Comparison of ENCODE assay signal across 16 cellular contexts in genomic region chr1:109527098-109527811, GRCh38. TPM values are rescaled to one million over a fixed set of nuclear protein-coding genes. Genes with fewer than 3 reads are reported as not detected.
DNase-seq lines count a peak whose midpoint lies in the region; ATAC-seq and TF ChIP-seq lines count a peak whose summit lies in the region.
"Had no signal": no experiment of that assay in that cellular context is flagged by ENCODE, and none has a peak within 500 bp of the region (broad histone marks: within the 10 kb centered on the region; RNA-seq: fewer than 3 reads in every experiment).

No MANE protein-coding gene starts in this region.

- no peaks in the 10 kb centered on the region for H3K9me3 Mint-ChIP-seq in neural progenitor cell
- H3K9me3 Mint-ChIP-seq: activated CD4-positive, alpha-beta memory T cell treated with anti-CD3 and anti-CD28 coated beads, Interleukin-2, amount 10 ng/mL, durations not matched to agents 7 days and 5 days had no signal

- H3K27me3 ChIP-seq in neural progenitor cell, result peaks cover 4% of the 10 kb centered on the region
- no peaks in the 10 kb centered on the region for H3K27me3 ChIP-seq in heart left ventricle
- H3K27me3 ChIP-seq: body of pancreas, right atrium auricular region had no signal

- ATAC-seq in GM18511 (IDR thresholded peaks at IDR 0.05; ENCODE audit: unreplicated experiment) (peak; percentile 69), GM21515 (IDR thresholded peaks at IDR 0.05; ENCODE audit: unreplicated experiment) (peak; percentile 62), HG03095 (IDR thresholded peaks at IDR 0.05; ENCODE audit: unreplicated experiment) (peak; percentile 76), heart left ventricle (no peak)
- ATAC-seq: body of pancreas; naive thymus-derived CD4-positive, alpha-beta T cell had no signal

- TF ChIP-seq CTCF in neural progenitor cell (IDR thresholded peaks at IDR 0.05) (no peak), heart left ventricle (IDR thresholded peaks at IDR 0.05) (no peak)

- H3F3A ChIP-seq in neural progenitor cell (ENCODE audit: low read depth), result peaks cover 5% of the 10 kb centered on the region

- H4K20me1 ChIP-seq in neural progenitor cell (ENCODE audit: low read depth), result no peaks in the 10 kb centered on the region

- no peak overlapping the region for H3K27ac ChIP-seq in neural progenitor cell
- H3K27ac ChIP-seq in heart left ventricle, result no peak overlapping the region
- H3K27ac ChIP-seq: body of pancreas, left ventricle myocardium inferior, right atrium auricular region had no signal

- no peak overlapping the region for H3K4me3 Mint-ChIP-seq in neural progenitor cell
- H3K4me3 Mint-ChIP-seq: activated CD4-positive, alpha-beta memory T cell treated with anti-CD3 and anti-CD28 coated beads, Interleukin-2, amount 10 ng/mL, durations not matched to agents 7 days and 5 days; naive thymus-derived CD4-positive, alpha-beta T cell had no signal

- no peak overlapping the region for H3K4me2 ChIP-seq in neural progenitor cell

- 78 to 84% (median 82%) methylated on average over 14 of the region's 14 CpGs for whole genome bisulfite sequencing in heart left ventricle, 4 donors

- H3K4me3 ChIP-seq in neural progenitor cell (no peak overlapping the region), heart left ventricle (no peak overlapping the region)
- H3K4me3 ChIP-seq: body of pancreas, left ventricle myocardium inferior, right atrium auricular region had no signal

- no peak overlapping the region for H2AFZ ChIP-seq in neural progenitor cell (replicated peaks)

- peaks cover 9% of the 10 kb centered on the region for H3K27me3 Mint-ChIP-seq in neural progenitor cell (ENCODE audit: insufficient read depth, low read depth)

- H3K36me3 ChIP-seq in neural progenitor cell, result no peaks in the 10 kb centered on the region
- H3K36me3 ChIP-seq in heart left ventricle, result no peaks in the 10 kb centered on the region
- H3K36me3 ChIP-seq: left ventricle myocardium inferior, right atrium auricular region had no signal

- H3K79me2 ChIP-seq in neural progenitor cell (ENCODE audit: low read depth), result no peaks in the 10 kb centered on the region

- H3K9me3 ChIP-seq in neural progenitor cell (ENCODE audit: low read depth), result no peaks in the 10 kb centered on the region
- H3K9me3 ChIP-seq in heart left ventricle, result no peaks in the 10 kb centered on the region
- H3K9me3 ChIP-seq: body of pancreas, left ventricle myocardium inferior, right atrium auricular region had no signal

- peaks cover 22% of the 10 kb centered on the region for H3K4me1 Mint-ChIP-seq in neural progenitor cell

- peak overlapping the region; percentile 4 for H3K27ac Mint-ChIP-seq in neural progenitor cell
- H3K27ac Mint-ChIP-seq: activated CD4-positive, alpha-beta memory T cell treated with anti-CD3 and anti-CD28 coated beads, Interleukin-2, amount 10 ng/mL, durations not matched to agents 7 days and 5 days had no signal

- intact Hi-C loops in heart left ventricle (cut with DNase I), result no loop called here

- no peak for TF ChIP-seq POLR2A in heart left ventricle (IDR thresholded peaks at IDR 0.05)

- H3K9ac ChIP-seq in neural progenitor cell, result no peak overlapping the region

- no peaks in the 10 kb centered on the region for H3K36me3 Mint-ChIP-seq in neural progenitor cell
- H3K36me3 Mint-ChIP-seq: naive thymus-derived CD4-positive, alpha-beta T cell had no signal

- DNase-seq in neural progenitor cell (ENCODE audit: low spot score), result no peak
- DNase-seq in stimulated activated CD4-positive, alpha-beta T cell treated with anti-CD3 and anti-CD28 coated beads, Interleukin-2, amount 100 ng/mL, for 48 hours, result no peak
- no peak for DNase-seq in heart left ventricle
- DNase-seq in NCI-H187 (lab: John Stamatoyannopoulos, UW), result no peak
- no peak for DNase-seq in NCI-H748 (lab: John Stamatoyannopoulos, UW; ENCODE audit: unreplicated experiment)
- DNase-seq: activated CD4-positive, alpha-beta memory T cell treated with anti-CD3 and anti-CD28 coated beads, Interleukin-2, amount 10 ng/mL, durations not matched to agents 7 days and 5 days; AML-193; body of pancreas; left ventricle myocardium inferior; naive thymus-derived CD4-positive, alpha-beta T cell; stimulated activated CD4-positive, alpha-beta T cell treated with anti-CD3 and anti-CD28 coated beads, Interleukin-4, amount 100 ng/mL, for 1 hour had no signal

- H3K4me1 ChIP-seq in neural progenitor cell, result peaks cover 12% of the 10 kb centered on the region
- H3K4me1 ChIP-seq in heart left ventricle, result peaks cover 0 to 24% (median 12%) of the 10 kb centered on the region in 12 donors

RNA-seq across cellular contexts. Expression of gene GPR61, which starts 12.4 kb away (rescaled TPM):
- total RNA-seq in neural progenitor cell (ENCODE audit: low replicate concordance) (0.71 and 1.4 TPM in 2 replicates), heart left ventricle (under 1 TPM in 6 of 9 donors, not detected in 3; 0.08 to 0.72 (median 0.21) TPM)
- polyA plus RNA-seq in heart left ventricle, result under 1 TPM in 1 of 2 donors, not detected in 1; 0.15 TPM
- total RNA-seq: body of pancreas had no signal
- polyA plus RNA-seq: urinary bladder had no signal

RNA-seq across cellular contexts. Expression of gene AMIGO1, which starts 17.7 kb away (rescaled TPM):
- total RNA-seq in neural progenitor cell (ENCODE audit: low replicate concordance), result 4.5 and 6.0 TPM in 2 replicates
- 10 to 100 TPM in 8 of 9 donors, 1 to 10 TPM in 1; 9.9 to 19.1 (median 14.9) TPM for total RNA-seq in heart left ventricle
- polyA plus RNA-seq in heart left ventricle, result 1 to 10 TPM; 4.6 to 6.2 TPM

RNA-seq across cellular contexts. Expression of gene GNAI3, which starts 21.2 kb away (rescaled TPM):
- total RNA-seq in neural progenitor cell (ENCODE audit: low replicate concordance) (11.4 and 15.4 TPM in 2 replicates), heart left ventricle (1 to 10 TPM; 1.5 to 5.4 (median 2.5) TPM)
- 1 to 10 TPM; 1.6 to 3.0 TPM for polyA plus RNA-seq in heart left ventricle

RNA-seq across cellular contexts. Expression of gene CYB561D1, which starts 33.4 kb away (rescaled TPM):
- 4.3 and 6.8 TPM in 2 replicates for total RNA-seq in neural progenitor cell (ENCODE audit: low replicate concordance)
- 1 to 10 TPM; 3.4 to 8.4 (median 5.1) TPM for total RNA-seq in heart left ventricle
- 1 to 10 TPM; 2.1 to 8.1 TPM for polyA plus RNA-seq in heart left ventricle

RNA-seq across cellular contexts. Expression of gene ATXN7L2, which starts 43.5 kb away (rescaled TPM):
- total RNA-seq in neural progenitor cell (ENCODE audit: low replicate concordance), result 6.5 and 8.5 TPM in 2 replicates
- 1 to 10 TPM; 1.2 to 2.8 (median 2.1) TPM for total RNA-seq in heart left ventricle
- 1 to 10 TPM; 2.0 to 3.8 TPM for polyA plus RNA-seq in heart left ventricle

Comparison
In these comparisons a context has a peak if more than half of its experiments do, and no peak if none do; other contexts are left out.
1. ATAC-seq: peak in GM18511 (single experiment), GM21515 (single experiment) and HG03095 (single experiment); none in heart left ventricle (0 of 4).